Comparison of ENCODE assay signal across 12 cellular contexts in the genomic region with DNA sequence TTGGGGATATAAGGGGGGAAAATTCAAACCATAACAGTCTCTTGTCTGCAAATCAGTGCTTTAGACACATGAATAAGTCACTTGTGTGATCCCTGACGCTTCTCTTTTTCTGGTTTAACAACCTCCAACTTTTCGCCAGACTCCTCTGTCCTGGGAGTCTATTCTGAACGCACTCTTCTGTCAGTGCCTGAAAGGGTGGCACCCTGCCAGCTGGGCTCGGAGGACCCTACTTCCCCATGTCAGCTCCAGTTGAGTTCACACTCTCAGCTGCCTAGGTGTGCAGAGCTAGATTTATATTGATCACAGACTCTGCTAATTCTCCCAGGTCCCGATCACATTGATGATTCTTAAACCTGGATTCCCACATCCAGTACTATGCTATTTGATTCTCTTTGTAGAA.
DNase-seq lines count a peak whose midpoint lies in the region; ATAC-seq and TF ChIP-seq lines count a peak whose summit lies in the region.
"Had no signal": no experiment of that assay in that cellular context is flagged by ENCODE, and none has a peak within 500 bp of the region (broad histone marks: within the 10 kb centered on the region; RNA-seq: fewer than 3 reads in every experiment).

No MANE protein-coding gene starts in this region.

- DNase-seq in BE2C (peak; percentile 27), NCI-H1092 treated with DMSO at 0.1 percent for 48 hours (lab: John Stamatoyannopoulos, UW) (peak; percentile 69), right cardiac atrium (peak; percentile 41 to 86 (median 74)), NCI-H2196 treated with DMSO at 0.1 percent for 48 hours (lab: John Stamatoyannopoulos, UW; ENCODE audit: unreplicated experiment) (no peak), NCI-H526 treated with DMSO at 0.1 percent for 48 hours (lab: John Stamatoyannopoulos, UW) (no peak)
- DNase-seq: activated CD4-positive, alpha-beta memory T cell treated with anti-CD3 and anti-CD28 coated beads, Interleukin-2, amount 10 ng/mL, durations not matched to agents 7 days and 5 days; amniotic stem cell; immature natural killer cell had no signal

- no peak overlapping the region for H3K27ac ChIP-seq in right cardiac atrium (ENCODE audit: low read length)

- H3K4me3 ChIP-seq in BE2C (ENCODE audit: low read depth, low read length) (no peak overlapping the region), right cardiac atrium (ENCODE audit: low read length) (no peak overlapping the region)

- intact Hi-C loops in right cardiac atrium (cut with DNase I): no loop called here

- WGBS in right cardiac atrium: 32% methylated on average over 5 of the region's 5 CpGs

- H3K9me3 ChIP-seq in BE2C: no peaks in the 10 kb centered on the region
- H3K9me3 ChIP-seq in right cardiac atrium (ENCODE audit: control insufficient read depth, low read length): no peaks in the 10 kb centered on the region

- TF ChIP-seq CTCF in BE2C (IDR thresholded peaks at IDR 0.05; ENCODE audit: low read depth, low read length): no peak

- ATAC-seq in GM18907 (IDR thresholded peaks at IDR 0.05; ENCODE audit: unreplicated experiment) (peak; percentile 32), right cardiac atrium (peak; percentile 54 to 61), GM19455 (IDR thresholded peaks at IDR 0.05; ENCODE audit: unreplicated experiment) (no peak), GM21447 (IDR thresholded peaks at IDR 0.05; ENCODE audit: unreplicated experiment) (no peak)
- ATAC-seq: stimulated activated effector memory CD8-positive, alpha-beta T cell treated with anti-CD3 and anti-CD28 coated beads, Interleukin-12 subunit alpha, Interleukin-12 subunit beta, amount 100 ng/mL, for 72 hours had no signal

- H3K27me3 ChIP-seq in BE2C: no peaks in the 10 kb centered on the region
- no peaks in the 10 kb centered on the region for H3K27me3 ChIP-seq in right cardiac atrium (ENCODE audit: control insufficient read depth, insufficient read depth)

- H3K36me3 ChIP-seq in BE2C: no peaks in the 10 kb centered on the region

- H3K4me1 ChIP-seq in BE2C (no peaks in the 10 kb centered on the region), right cardiac atrium (ENCODE audit: control insufficient read depth, insufficient read depth, low read length) (no peaks in the 10 kb centered on the region)

Comparison
In these comparisons a context has a peak if more than half of its experiments do, and no peak if none do; other contexts are left out.
1. DNase-seq: peak in BE2C (single experiment), NCI-H1092 treated with DMSO at 0.1 percent for 48 hours (single experiment) and right cardiac atrium (3 of 3); none in NCI-H2196 treated with DMSO at 0.1 percent for 48 hours (single experiment) and NCI-H526 treated with DMSO at 0.1 percent for 48 hours (single experiment).
2. ATAC-seq: peak in GM18907 (single experiment) and right cardiac atrium (2 of 2); none in GM19455 (single experiment) and GM21447 (single experiment).